1 cellular context compared by ENCODE assay signal in the genomic region with DNA sequence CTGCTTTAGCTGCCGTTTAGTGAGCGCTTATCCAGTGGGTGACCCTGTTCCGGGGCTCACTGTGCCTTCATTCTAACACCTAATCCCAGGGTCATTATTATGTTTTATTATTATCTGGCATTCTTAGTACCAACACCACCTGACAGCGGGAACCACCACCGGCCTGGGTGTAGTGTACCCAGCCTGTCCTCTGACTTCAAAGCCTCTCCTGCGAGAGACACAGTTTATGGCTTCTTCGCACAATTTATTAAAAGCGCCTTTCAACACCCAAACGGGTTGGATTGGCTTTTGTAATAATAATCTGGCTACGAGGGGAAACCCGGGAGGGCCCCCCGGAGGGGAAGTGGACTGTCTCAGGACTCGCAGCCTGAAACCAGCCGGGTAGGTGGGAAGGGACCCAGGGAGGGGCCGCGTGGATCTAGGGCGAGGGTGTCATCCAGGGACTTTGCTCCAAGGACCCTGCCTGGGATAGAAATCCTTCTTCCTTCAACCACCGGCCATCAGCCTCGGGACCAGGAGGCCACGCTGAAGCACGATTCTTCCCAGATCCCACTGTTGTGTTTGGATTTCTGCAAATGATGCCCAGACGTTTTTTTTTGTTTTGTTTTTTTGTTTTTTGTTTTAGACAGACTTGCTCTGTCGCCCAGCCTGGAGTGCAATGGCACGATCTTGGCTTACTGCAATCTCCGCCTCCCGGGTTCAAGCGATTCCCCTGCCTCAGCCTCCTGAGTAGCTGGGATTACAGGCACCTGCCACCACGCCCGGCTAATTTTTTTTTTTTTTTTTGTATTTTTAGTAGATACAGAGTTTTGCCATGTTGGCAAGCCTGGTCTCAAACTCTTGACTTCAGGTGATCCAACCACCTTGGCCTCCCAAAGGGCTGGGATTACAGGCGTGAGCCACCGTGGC.
TF ChIP-seq lines count a peak whose summit lies in the region.

No MANE protein-coding gene starts in this region.

TF ChIP-seq in GM12878, 131 proteins besides CTCF, POLR2A, EP300 and RAD21 (continued from another document):
- TF ChIP-seq, protein P1, sequence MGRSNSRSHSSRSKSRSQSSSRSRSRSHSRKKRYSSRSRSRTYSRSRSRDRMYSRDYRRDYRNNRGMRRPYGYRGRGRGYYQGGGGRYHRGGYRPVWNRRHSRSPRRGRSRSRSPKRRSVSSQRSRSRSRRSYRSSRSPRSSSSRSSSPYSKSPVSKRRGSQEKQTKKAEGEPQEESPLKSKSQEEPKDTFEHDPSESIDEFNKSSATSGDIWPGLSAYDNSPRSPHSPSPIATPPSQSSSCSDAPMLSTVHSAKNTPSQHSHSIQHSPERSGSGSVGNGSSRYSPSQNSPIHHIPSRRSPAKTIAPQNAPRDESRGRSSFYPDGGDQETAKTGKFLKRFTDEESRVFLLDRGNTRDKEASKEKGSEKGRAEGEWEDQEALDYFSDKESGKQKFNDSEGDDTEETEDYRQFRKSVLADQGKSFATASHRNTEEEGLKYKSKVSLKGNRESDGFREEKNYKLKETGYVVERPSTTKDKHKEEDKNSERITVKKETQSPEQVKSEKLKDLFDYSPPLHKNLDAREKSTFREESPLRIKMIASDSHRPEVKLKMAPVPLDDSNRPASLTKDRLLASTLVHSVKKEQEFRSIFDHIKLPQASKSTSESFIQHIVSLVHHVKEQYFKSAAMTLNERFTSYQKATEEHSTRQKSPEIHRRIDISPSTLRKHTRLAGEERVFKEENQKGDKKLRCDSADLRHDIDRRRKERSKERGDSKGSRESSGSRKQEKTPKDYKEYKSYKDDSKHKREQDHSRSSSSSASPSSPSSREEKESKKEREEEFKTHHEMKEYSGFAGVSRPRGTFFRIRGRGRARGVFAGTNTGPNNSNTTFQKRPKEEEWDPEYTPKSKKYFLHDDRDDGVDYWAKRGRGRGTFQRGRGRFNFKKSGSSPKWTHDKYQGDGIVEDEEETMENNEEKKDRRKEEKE (IDR thresholded peaks at IDR 0.05) = no peak
- TF ChIP-seq IKZF1 (conservative IDR thresholded peaks at IDR 0.05) = peak; percentile 45; the same call in 1 of the 2 replicates
- peak; percentile 37; the same call in 1 of the 2 replicates for TF ChIP-seq SPI1 (IDR thresholded peaks at IDR 0.05; ENCODE audit: borderline replicate concordance, insufficient read depth, low read depth, low read length)
- TF ChIP-seq, protein P2, sequence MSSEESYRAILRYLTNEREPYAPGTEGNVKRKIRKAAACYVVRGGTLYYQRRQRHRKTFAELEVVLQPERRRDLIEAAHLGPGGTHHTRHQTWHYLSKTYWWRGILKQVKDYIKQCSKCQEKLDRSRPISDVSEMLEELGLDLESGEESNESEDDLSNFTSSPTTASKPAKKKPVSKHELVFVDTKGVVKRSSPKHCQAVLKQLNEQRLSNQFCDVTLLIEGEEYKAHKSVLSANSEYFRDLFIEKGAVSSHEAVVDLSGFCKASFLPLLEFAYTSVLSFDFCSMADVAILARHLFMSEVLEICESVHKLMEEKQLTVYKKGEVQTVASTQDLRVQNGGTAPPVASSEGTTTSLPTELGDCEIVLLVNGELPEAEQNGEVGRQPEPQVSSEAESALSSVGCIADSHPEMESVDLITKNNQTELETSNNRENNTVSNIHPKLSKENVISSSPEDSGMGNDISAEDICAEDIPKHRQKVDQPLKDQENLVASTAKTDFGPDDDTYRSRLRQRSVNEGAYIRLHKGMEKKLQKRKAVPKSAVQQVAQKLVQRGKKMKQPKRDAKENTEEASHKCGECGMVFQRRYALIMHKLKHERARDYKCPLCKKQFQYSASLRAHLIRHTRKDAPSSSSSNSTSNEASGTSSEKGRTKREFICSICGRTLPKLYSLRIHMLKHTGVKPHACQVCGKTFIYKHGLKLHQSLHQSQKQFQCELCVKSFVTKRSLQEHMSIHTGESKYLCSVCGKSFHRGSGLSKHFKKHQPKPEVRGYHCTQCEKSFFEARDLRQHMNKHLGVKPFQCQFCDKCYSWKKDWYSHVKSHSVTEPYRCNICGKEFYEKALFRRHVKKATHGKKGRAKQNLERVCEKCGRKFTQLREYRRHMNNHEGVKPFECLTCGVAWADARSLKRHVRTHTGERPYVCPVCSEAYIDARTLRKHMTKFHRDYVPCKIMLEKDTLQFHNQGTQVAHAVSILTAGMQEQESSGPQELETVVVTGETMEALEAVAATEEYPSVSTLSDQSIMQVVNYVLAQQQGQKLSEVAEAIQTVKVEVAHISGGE (CRISPR knock-in tag; IDR thresholded peaks at IDR 0.05) = no peak
- TF ChIP-seq ZNF24 (IDR thresholded peaks at IDR 0.05) = no peak
- TF ChIP-seq ZNF384 (IDR thresholded peaks at IDR 0.05; ENCODE audit: borderline replicate concordance, low read depth, low read length) = no peak
- peak in 1 of 2 experiments; percentile 31; a peak in 1 of 4 replicates for TF ChIP-seq IKZF2 (IDR thresholded peaks at IDR 0.05)
- no peak for TF ChIP-seq PAX5 (IDR thresholded peaks at IDR 0.05; ENCODE audit: borderline replicate concordance, low read depth, low read length)
- TF ChIP-seq DPF2 (IDR thresholded peaks at IDR 0.05) = no peak
- no peak for TF ChIP-seq BMI1 (IDR thresholded peaks at IDR 0.05; ENCODE audit: borderline replicate concordance)
- no peak for TF ChIP-seq TBL1XR1 (IDR thresholded peaks at IDR 0.05; ENCODE audit: low read depth, low read length)
TF ChIP-seq in GM12878: peak in this region for 3.
